ENCODE assay signal across 8 cellular contexts in genomic region chr12:93135286-93136239, GRCh38.
DNase-seq lines count a peak whose midpoint lies in the region; ATAC-seq, FAIRE-seq and TF ChIP-seq lines count a peak whose summit lies in the region.

No MANE protein-coding gene starts in this region.

- WGBS in A549 (ENCODE audit: missing lambda C conversion rate), result 61% methylated on average over 6 of the region's 6 CpGs

- H3K27ac ChIP-seq in A549, result peak overlapping the region in 1 of 2 experiments; percentile 28; a peak in 1 of 6 replicates
- H3K27ac ChIP-seq in fibroblast of lung (ENCODE audit: insufficient read depth, low read length), result no peak overlapping the region
- peak overlapping the region; percentile 33 for H3K27ac ChIP-seq in stomach smooth muscle (ENCODE audit: low read length)

- TF ChIP-seq CTCF in A549 (IDR thresholded peaks at IDR 0.05) (no peak), fibroblast of lung (conservative IDR thresholded peaks at IDR 0.05 in 1 of 2, IDR thresholded peaks at IDR 0.05 in 1 of 2; ENCODE audit: low read depth in 1 of 2, low read length in 2 of 2) (no peak)

- ATAC-seq in A549 (no peak), GM21723 (IDR thresholded peaks at IDR 0.05; ENCODE audit: unreplicated experiment) (peak; percentile 48), GM18870 (IDR thresholded peaks at IDR 0.05; ENCODE audit: unreplicated experiment) (no peak)

- no peak for FAIRE-seq in A549 (lab: Jason Lieb, UNC)

- POLR2A ChIA-PET in A549 (lab: Yijun Ruan, JAX), result no interaction called here

- no peak for TF ChIP-seq EP300 in A549 (IDR thresholded peaks at IDR 0.05)

- no peaks in the 10 kb centered on the region for H3K79me2 ChIP-seq in fibroblast of lung (ENCODE audit: control insufficient read depth, insufficient read depth, low read length)

- H3K9me3 ChIP-seq in A549 (no peaks in the 10 kb centered on the region), fibroblast of lung (ENCODE audit: control insufficient read depth, insufficient read depth, low read depth, low read length) (no peaks in the 10 kb centered on the region), stomach smooth muscle (ENCODE audit: control insufficient read depth in 2 of 2, low read length in 2 of 2) (no peaks in the 10 kb centered on the region)

- TF ChIP-seq RAD21 in A549 (conservative IDR thresholded peaks at IDR 0.05 in 1 of 2, IDR thresholded peaks at IDR 0.05 in 1 of 2), result no peak

- H2AFZ ChIP-seq in fibroblast of lung (ENCODE audit: low read length), result no peak overlapping the region

- no peaks in the 10 kb centered on the region for H3K27me3 ChIP-seq in fibroblast of lung (ENCODE audit: control insufficient read depth, insufficient read depth, low read length)
- no peaks in the 10 kb centered on the region for H3K27me3 ChIP-seq in stomach smooth muscle (ENCODE audit: control insufficient read depth in 1 of 2, insufficient read depth in 2 of 2, low read length in 2 of 2)

- H3K36me3 ChIP-seq in fibroblast of lung (ENCODE audit: control insufficient read depth, insufficient read depth, low read length) (no peaks in the 10 kb centered on the region), stomach smooth muscle (ENCODE audit: control insufficient read depth in 2 of 2, insufficient read depth in 2 of 2, low read length in 2 of 2) (no peaks in the 10 kb centered on the region)

- no peak overlapping the region for H3K4me3 ChIP-seq in A549
- no peak overlapping the region for H3K4me3 ChIP-seq in fibroblast of lung (replicated peaks in 1 of 4; ENCODE audit: control extremely low read depth in 1 of 4, insufficient read depth in 1 of 4, low read depth in 3 of 4, low read length in 4 of 4)
- H3K4me3 ChIP-seq in stomach smooth muscle (ENCODE audit: low read length in 2 of 2), result no peak overlapping the region

- peaks cover 17% of the 10 kb centered on the region for H3K4me1 ChIP-seq in A549
- no peaks in the 10 kb centered on the region for H3K4me1 ChIP-seq in fibroblast of lung (ENCODE audit: control insufficient read depth, extremely low read depth, insufficient read depth, low read length)
- H3K4me1 ChIP-seq in stomach smooth muscle (ENCODE audit: control insufficient read depth, insufficient read depth, low read length), result peaks cover 30% of the 10 kb centered on the region

- H3K9ac ChIP-seq in fibroblast of lung (ENCODE audit: insufficient read depth, low read length) (no peak overlapping the region), stomach smooth muscle (ENCODE audit: low read length in 2 of 2) (no peak overlapping the region)

- peak overlapping the region; percentile 7; the same call in 1 of the 3 replicates for H3K4me2 ChIP-seq in A549
- H3K4me2 ChIP-seq in fibroblast of lung (ENCODE audit: extremely low read depth, insufficient read depth, low read length), result no peak overlapping the region

- CTCF ChIA-PET in A549 (lab: Yijun Ruan, JAX), result interaction anchor here (1.1 to 1.2 kb wide), 2 partner anchors 14 to 1753 kb away, joined by 3 read pairs; no protein-coding TSS in a partner anchor

- TF ChIP-seq POLR2A in A549 (IDR thresholded peaks at IDR 0.05; ENCODE audit: low read length), result no peak

- no peaks in the 10 kb centered on the region for H4K20me1 ChIP-seq in fibroblast of lung (ENCODE audit: control insufficient read depth, extremely low read depth, insufficient read depth, low read length)

- DNase-seq in A549 (ENCODE audit: low read depth in 1 of 2, low spot score in 1 of 2), result no peak
- peak; percentile 87 for DNase-seq in NCI-H345 (lab: John Stamatoyannopoulos, UW)
- peak; percentile 20 to 71 for DNase-seq in fibroblast of lung (ENCODE audit: low read depth in 2 of 2)
- DNase-seq in islet precursor cell, result no peak
- no peak for DNase-seq in foreskin melanocyte

TF ChIP-seq in A549, 52 proteins besides CTCF, POLR2A, EP300 and RAD21:
- no peak for TF ChIP-seq HOXA7 (CRISPR knock-in tag; IDR thresholded peaks at IDR 0.05)
- no peak for TF ChIP-seq JUN (IDR thresholded peaks at IDR 0.05)
- no peak for TF ChIP-seq FOSB (CRISPR knock-in tag; IDR thresholded peaks at IDR 0.05)
- no peak for TF ChIP-seq HDAC2 (IDR thresholded peaks at IDR 0.05)

Comparison
In these comparisons a context has a peak if more than half of its experiments do, and no peak if none do; other contexts are left out.
1. DNase-seq: peak in NCI-H345 (single experiment) and fibroblast of lung (2 of 2); none in A549 (0 of 2), islet precursor cell (single experiment) and foreskin melanocyte (single experiment).